In the genomic region with DNA sequence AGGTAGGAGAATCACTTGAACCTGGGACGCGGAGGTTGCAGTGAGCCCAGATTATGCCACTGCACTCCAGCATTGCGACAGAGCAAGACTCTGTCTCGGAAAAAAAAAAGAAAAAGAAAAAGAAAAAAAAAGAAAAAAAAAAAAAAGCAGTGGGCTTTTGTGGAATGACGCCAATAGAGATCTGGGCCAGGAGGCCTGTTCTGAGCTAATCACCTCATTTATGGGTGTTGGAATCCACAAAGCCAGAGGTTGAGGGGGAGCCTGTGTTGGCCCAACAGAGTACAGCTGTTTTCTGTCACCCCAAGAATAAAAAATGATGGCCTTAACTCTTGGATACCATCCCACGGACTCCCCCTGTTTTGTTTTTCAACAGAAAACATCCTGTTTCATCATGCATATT, we compare ENCODE assay signal across 18 cellular contexts. TPM values are rescaled to one million over a fixed set of nuclear protein-coding genes. Genes with fewer than 3 reads are reported as not detected.
A peak's percentile ranks its signal among the peaks of the same experiment; 100 is the strongest.
DNase-seq lines count a peak whose midpoint lies in the region; ATAC-seq and TF ChIP-seq lines count a peak whose summit lies in the region.
"Had no signal": no experiment of that assay in that cellular context is flagged by ENCODE, and none has a peak within 500 bp of the region (broad histone marks: within the 10 kb centered on the region; RNA-seq: fewer than 3 reads in every experiment).

No MANE protein-coding gene starts in this region.

- peak; percentile 84 for DNase-seq in amniotic epithelial cell (ENCODE audit: low read depth)
- DNase-seq in fibroblast of villous mesenchyme (ENCODE audit: low read depth): peak; percentile 92
- no peak for DNase-seq in lower lobe of right lung
- no peak for DNase-seq in upper lobe of left lung
- DNase-seq in MV-4-11 (lab: John Stamatoyannopoulos, UW): no peak
- DNase-seq in NCI-H446 treated with DMSO at 0.1 percent for 48 hours (lab: John Stamatoyannopoulos, UW): no peak
- DNase-seq: cortex of kidney; DMS79 treated with DMSO at 0.1 percent for 48 hours; mammary epithelial cell; naive B cell; NCI-H1417; NCI-H2171 treated with DMSO at 0.1 percent for 48 hours; NCI-H774; stimulated activated CD4-positive, alpha-beta T cell treated with anti-CD3 and anti-CD28 coated beads, Interleukin-2, amount 100 ng/mL, for 48 hours; T-helper 2 cell had no signal

- no peak for TF ChIP-seq EP300 in upper lobe of left lung (IDR thresholded peaks at IDR 0.05)

- TF ChIP-seq CTCF in fibroblast of villous mesenchyme (IDR thresholded peaks at IDR 0.05; ENCODE audit: insufficient read depth, low read depth, low read length): no peak
- no peak for TF ChIP-seq CTCF in lower lobe of right lung (IDR thresholded peaks at IDR 0.05)
- TF ChIP-seq CTCF in upper lobe of left lung (IDR thresholded peaks at IDR 0.05): no peak

- intact Hi-C loops in lower lobe of right lung (cut with DNase I): no loop called here

- H3K36me3 ChIP-seq in lower lobe of right lung (no peaks in the 10 kb centered on the region), upper lobe of left lung (no peaks in the 10 kb centered on the region)

- H3K4me3 ChIP-seq in fibroblast of villous mesenchyme (ENCODE audit: low read depth, low read length) (no peak overlapping the region), lower lobe of right lung (no peak overlapping the region), upper lobe of left lung (no peak overlapping the region)
- H3K4me3 ChIP-seq: skin epidermis had no signal

- no peak for TF ChIP-seq POLR2A in upper lobe of left lung (IDR thresholded peaks at IDR 0.05)

- H3K9me3 ChIP-seq in lower lobe of right lung (no peaks in the 10 kb centered on the region), upper lobe of left lung (no peaks in the 10 kb centered on the region)

- peaks cover 44% of the 10 kb centered on the region for H3K4me1 ChIP-seq in lower lobe of right lung
- peaks cover 44 to 67% (median 58%) of the 10 kb centered on the region in 4 donors for H3K4me1 ChIP-seq in upper lobe of left lung

- ATAC-seq in lower lobe of right lung (peak; percentile 56 to 81), upper lobe of left lung (ENCODE audit: low FRiP score in 2 of 2) (peak in 1 of 2 donors; percentile 49), GM21786 (IDR thresholded peaks at IDR 0.05; ENCODE audit: unreplicated experiment) (no peak)

- H3K27me3 ChIP-seq in lower lobe of right lung (ENCODE audit: low read depth): no peaks in the 10 kb centered on the region
- no peaks in the 10 kb centered on the region for H3K27me3 ChIP-seq in upper lobe of left lung

- no peak overlapping the region for H3K27ac ChIP-seq in lower lobe of right lung
- peak overlapping the region in 3 of 4 donors; percentile 59 to 80 (median 63) for H3K27ac ChIP-seq in upper lobe of left lung
- H3K27ac ChIP-seq: parathyroid adenoma had no signal

- WGBS in upper lobe of left lung, 2 donors: 74 to 78% methylated on average over 6 of the region's 6 CpGs

RNA-seq across cellular contexts. Expression of gene OSTF1, which starts 18.5 kb away (rescaled TPM):
- total RNA-seq in fibroblast of villous mesenchyme (30.6 and 31.1 TPM in 2 replicates), lower lobe of right lung (91.2 TPM), upper lobe of left lung (10 to 100 TPM; 17.8 to 84.9 (median 48.9) TPM)

RNA-seq across cellular contexts. Expression of gene NMRK1, which starts 18.9 kb away (rescaled TPM):
- total RNA-seq in fibroblast of villous mesenchyme (8.6 and 11.9 TPM in 2 replicates), lower lobe of right lung (38.5 TPM), upper lobe of left lung (10 to 100 TPM; 17.5 to 46.6 (median 27.3) TPM)

Comparison
In these comparisons a context has a peak if more than half of its experiments do, and no peak if none do; other contexts are left out.
1. DNase-seq: peak in amniotic epithelial cell (single experiment) and fibroblast of villous mesenchyme (single experiment); none in lower lobe of right lung (single experiment), upper lobe of left lung (0 of 2), MV-4-11 (single experiment) and NCI-H446 treated with DMSO at 0.1 percent for 48 hours (single experiment).